16 cellular contexts compared by ENCODE assay signal in the genomic region with DNA sequence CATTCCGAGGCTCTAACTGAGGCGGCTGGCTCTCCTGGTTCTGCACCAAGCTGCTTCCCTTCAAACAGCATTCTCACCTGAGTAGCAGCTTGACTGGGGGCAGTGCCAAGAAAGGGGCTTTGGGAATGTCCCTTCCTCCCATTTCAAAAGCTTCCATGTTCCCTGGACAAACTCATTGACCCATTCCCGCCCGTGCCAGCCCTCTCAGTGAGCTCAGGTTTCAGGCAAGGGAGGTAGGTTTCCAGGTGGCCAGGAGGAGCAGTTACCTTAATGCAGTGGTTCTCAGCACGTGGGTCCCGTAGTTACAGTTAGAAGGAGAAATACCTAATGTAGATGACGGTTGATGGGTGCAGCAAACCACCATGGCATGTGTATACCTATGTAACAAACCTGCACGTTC.
"Had no signal": no experiment of that assay in that cellular context is flagged by ENCODE, and none has a peak within 500 bp of the region (broad histone marks: within the 10 kb centered on the region; RNA-seq: fewer than 3 reads in every experiment).

No MANE protein-coding gene starts in this region.

- H3K27me3 ChIP-seq: colonic mucosa, heart right ventricle, left lung, ovary, suprapubic skin, upper lobe of left lung had no signal

- H3K4me1 Mint-ChIP-seq: activated naive CD4-positive, alpha-beta T cell treated with anti-CD3 and anti-CD28 coated beads, Interleukin-2, amount 10 ng/mL, durations not matched to agents 7 days and 5 days; activated T-helper 17 cell treated with anti-CD3 and anti-CD28 coated beads, Interleukin-2, amount 50 U/mL, for 72 hours; memory B cell had no signal

- H3K4me3 ChIP-seq: colonic mucosa, heart right ventricle, left lung, ovary, suprapubic skin, upper lobe of left lung had no signal

- H3K4me3 Mint-ChIP-seq: activated naive CD4-positive, alpha-beta T cell treated with anti-CD3 and anti-CD28 coated beads, Interleukin-2, amount 10 ng/mL, durations not matched to agents 7 days and 5 days; activated T-helper 17 cell treated with anti-CD3 and anti-CD28 coated beads, Interleukin-2, amount 50 U/mL, for 72 hours; memory B cell; nephron progenitor cell had no signal

- FAIRE-seq: endothelial cell of umbilical vein had no signal

- DNase-seq: activated CD4-positive, alpha-beta T cell treated with anti-CD3 and anti-CD28 coated beads for 48 hours; activated naive CD4-positive, alpha-beta T cell treated with anti-CD3 and anti-CD28 coated beads, Interleukin-2, amount 10 ng/mL, durations not matched to agents 7 days and 5 days; colonic mucosa; foreskin melanocyte; heart right ventricle; islet precursor cell; left lung; nephron progenitor cell; ovary; stimulated activated CD4-positive, alpha-beta T cell treated with anti-CD3 and anti-CD28 coated beads, Interleukin-2, amount 100 ng/mL, for 48 hours; stimulated activated naive CD4-positive, alpha-beta T cell treated with Interleukin-2 at 50 U/mL for 16 hours; upper lobe of left lung had no signal

- H3K36me3 ChIP-seq: colonic mucosa, heart right ventricle, left lung, ovary, suprapubic skin, upper lobe of left lung had no signal

- H3K36me3 Mint-ChIP-seq: activated naive CD4-positive, alpha-beta T cell treated with anti-CD3 and anti-CD28 coated beads, Interleukin-2, amount 10 ng/mL, durations not matched to agents 7 days and 5 days; memory B cell had no signal

- H3K9me3 Mint-ChIP-seq: activated naive CD4-positive, alpha-beta T cell treated with anti-CD3 and anti-CD28 coated beads, Interleukin-2, amount 10 ng/mL, durations not matched to agents 7 days and 5 days; activated T-helper 17 cell treated with anti-CD3 and anti-CD28 coated beads, Interleukin-2, amount 50 U/mL, for 72 hours; memory B cell had no signal

- H3K27ac Mint-ChIP-seq: activated naive CD4-positive, alpha-beta T cell treated with anti-CD3 and anti-CD28 coated beads, Interleukin-2, amount 10 ng/mL, durations not matched to agents 7 days and 5 days; activated T-helper 17 cell treated with anti-CD3 and anti-CD28 coated beads, Interleukin-2, amount 50 U/mL, for 72 hours; memory B cell; nephron progenitor cell had no signal

- H3K27ac ChIP-seq: colonic mucosa, heart right ventricle, left lung, ovary, suprapubic skin, upper lobe of left lung had no signal

- H3K27me3 Mint-ChIP-seq: activated naive CD4-positive, alpha-beta T cell treated with anti-CD3 and anti-CD28 coated beads, Interleukin-2, amount 10 ng/mL, durations not matched to agents 7 days and 5 days had no signal

- H3K4me1 ChIP-seq: colonic mucosa, heart right ventricle, left lung, upper lobe of left lung had no signal

- H3K9me3 ChIP-seq: colonic mucosa, heart right ventricle, left lung, ovary, suprapubic skin, upper lobe of left lung had no signal
